ENCODE assay signal across 8 cellular contexts in the genomic region with DNA sequence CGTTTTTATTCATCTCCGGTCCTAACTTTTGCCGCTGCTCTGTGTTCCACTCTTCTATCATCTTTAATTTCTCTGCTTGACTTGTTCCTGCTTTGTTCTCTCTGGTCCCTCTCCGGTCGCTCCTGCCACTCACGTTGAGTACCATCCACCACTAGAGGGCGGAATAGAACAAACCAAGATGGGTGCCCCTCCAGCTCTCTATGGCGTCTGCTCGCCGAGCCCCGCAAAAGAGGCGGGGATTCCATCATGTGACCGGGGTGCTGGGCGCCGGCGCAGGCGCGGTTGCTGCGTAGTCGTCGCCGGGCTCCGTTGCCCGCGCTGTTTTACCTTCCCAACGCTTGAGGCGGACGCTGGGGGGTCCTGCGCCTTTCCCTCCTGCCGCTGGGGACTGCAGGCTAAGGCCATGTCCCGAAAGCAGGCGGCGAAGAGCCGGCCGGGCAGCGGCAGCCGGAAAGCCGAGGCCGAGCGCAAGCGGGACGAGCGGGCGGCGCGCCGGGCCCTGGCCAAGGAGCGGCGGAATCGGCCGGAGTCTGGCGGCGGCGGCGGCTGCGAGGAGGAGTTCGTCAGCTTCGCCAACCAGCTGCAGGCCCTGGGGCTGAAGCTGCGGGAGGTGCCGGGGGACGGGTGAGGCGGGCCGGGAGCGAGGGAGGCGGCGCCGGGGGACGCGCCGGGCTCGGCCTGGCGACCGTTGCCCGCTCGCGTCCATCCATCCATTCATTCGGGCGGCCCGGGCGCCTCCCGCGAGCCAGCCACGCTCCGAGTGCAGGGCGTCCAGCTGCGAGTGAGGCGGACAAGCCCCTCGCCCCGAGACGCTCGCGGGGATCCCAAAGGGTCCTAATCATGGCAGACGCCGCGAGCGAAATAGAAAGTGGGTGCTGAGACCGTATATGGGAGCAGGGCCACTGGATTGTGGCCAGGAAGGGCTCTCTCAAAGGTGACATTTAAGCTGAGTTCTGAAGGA. TPM values are rescaled to one million over a fixed set of nuclear protein-coding genes. Genes with fewer than 3 reads are reported as not detected.
DNase-seq lines count a peak whose midpoint lies in the region; ATAC-seq and TF ChIP-seq lines count a peak whose summit lies in the region.

A gene with protein sequence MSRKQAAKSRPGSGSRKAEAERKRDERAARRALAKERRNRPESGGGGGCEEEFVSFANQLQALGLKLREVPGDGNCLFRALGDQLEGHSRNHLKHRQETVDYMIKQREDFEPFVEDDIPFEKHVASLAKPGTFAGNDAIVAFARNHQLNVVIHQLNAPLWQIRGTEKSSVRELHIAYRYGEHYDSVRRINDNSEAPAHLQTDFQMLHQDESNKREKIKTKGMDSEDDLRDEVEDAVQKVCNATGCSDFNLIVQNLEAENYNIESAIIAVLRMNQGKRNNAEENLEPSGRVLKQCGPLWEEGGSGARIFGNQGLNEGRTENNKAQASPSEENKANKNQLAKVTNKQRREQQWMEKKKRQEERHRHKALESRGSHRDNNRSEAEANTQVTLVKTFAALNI (plus strand): TSS at position 285 of the 961 bp plus-strand sequence. CDS start 119 bp downstream, at position 404.

- H3K36me3 ChIP-seq in endocrine pancreas (ENCODE audit: control insufficient read depth, insufficient read depth, low read length), result no peaks in the 10 kb centered on the region

- DNase-seq in Calu3 (peak; percentile 92), HUDEP-2 (lab: John Stamatoyannopoulos, UW; ENCODE audit: unreplicated experiment in 76 of 76) (peak in 75 of 76 experiments; percentile 21 to 97 (median 90)), NOMO-1 treated with dmso at 0.1 percent for 144 hours (lab: John Stamatoyannopoulos, UW; ENCODE audit: unreplicated experiment) (peak; percentile 97), mesenteric fat pad (ENCODE audit: low spot score) (peak; percentile 97)
- DNase-seq in activated CD8-positive, alpha-beta memory T cell treated with anti-CD3 and anti-CD28 coated beads, Interleukin-2, amount 10 ng/mL, durations not matched to agents 7 days and 5 days, result peak; percentile 97
- DNase-seq in stimulated activated CD8-positive, alpha-beta memory T cell treated with anti-CD3 and anti-CD28 coated beads, Interleukin-15, amount 100 ng/mL, for 24 hours (ENCODE audit: low read depth), result peak; percentile 80

- H3K9me3 Mint-ChIP-seq in Calu3 (ENCODE audit: low read depth, unreplicated experiment), result no peaks in the 10 kb centered on the region
- no peaks in the 10 kb centered on the region for H3K9me3 Mint-ChIP-seq in activated CD8-positive, alpha-beta memory T cell treated with anti-CD3 and anti-CD28 coated beads, Interleukin-2, amount 10 ng/mL, durations not matched to agents 7 days and 5 days (ENCODE audit: low read depth)

- H3K4me3 Mint-ChIP-seq in Calu3 (ENCODE audit: low read depth, unreplicated experiment), result peak within 1 kb of the TSS; percentile 71
- H3K4me3 Mint-ChIP-seq in activated CD8-positive, alpha-beta memory T cell treated with anti-CD3 and anti-CD28 coated beads, Interleukin-2, amount 10 ng/mL, durations not matched to agents 7 days and 5 days, result peak within 1 kb of the TSS; percentile 79

- intact Hi-C loops in Calu3 (cut with micrococcal nuclease; ENCODE audit: unreplicated experiment), result no loop called here

- no peaks in the 10 kb centered on the region for H3K27me3 ChIP-seq in endocrine pancreas (ENCODE audit: control insufficient read depth, insufficient read depth, low read length)

- H3K36me3 Mint-ChIP-seq in Calu3 (ENCODE audit: insufficient read depth, unreplicated experiment), result peaks cover 17% of the 10 kb centered on the region
- peaks cover 3% of the 10 kb centered on the region for H3K36me3 Mint-ChIP-seq in activated CD8-positive, alpha-beta memory T cell treated with anti-CD3 and anti-CD28 coated beads, Interleukin-2, amount 10 ng/mL, durations not matched to agents 7 days and 5 days

- no TSS peak for BruUV-seq in Calu3 (replicated peaks; lab: Mats Ljungman, UMichigan)

- CTCF ChIA-PET in Calu3 (lab: Charles Lee), result interaction anchor here (0.8 to 1.0 kb wide), 6 partner anchors 10 to 167 kb away, joined by 3 to 6 read pairs (median 4); a partner anchor contains a TSS
- CTCF ChIA-PET in activated CD8-positive, alpha-beta memory T cell treated with anti-CD3 and anti-CD28 coated beads, Interleukin-2, amount 10 ng/mL, durations not matched to agents 7 days and 5 days (lab: Charles Lee), result interaction anchor here (0.8 to 2.6 kb wide), 19 partner anchors 8 to 328 kb away, joined by 3 to 12 read pairs (median 5); no protein-coding TSS in a partner anchor

- peak within 1 kb of the TSS; percentile 8 for H3K27ac Mint-ChIP-seq in Calu3 (ENCODE audit: unreplicated experiment)
- H3K27ac Mint-ChIP-seq in activated CD8-positive, alpha-beta memory T cell treated with anti-CD3 and anti-CD28 coated beads, Interleukin-2, amount 10 ng/mL, durations not matched to agents 7 days and 5 days, result peak within 1 kb of the TSS; percentile 22

- no peaks in the 10 kb centered on the region for H3K4me1 ChIP-seq in endocrine pancreas (ENCODE audit: control insufficient read depth, insufficient read depth, low read length)

- peak; percentile 73 for TF ChIP-seq CTCF in Calu3 (IDR thresholded peaks at IDR 0.05; ENCODE audit: unreplicated experiment)

- H3K9ac ChIP-seq in endocrine pancreas (ENCODE audit: control insufficient read depth, insufficient read depth, low read length), result peak within 1 kb of the TSS; percentile 94

- H3K4me1 Mint-ChIP-seq in Calu3 (ENCODE audit: low read depth, unreplicated experiment), result peaks cover 30% of the 10 kb centered on the region
- H3K4me1 Mint-ChIP-seq in activated CD8-positive, alpha-beta memory T cell treated with anti-CD3 and anti-CD28 coated beads, Interleukin-2, amount 10 ng/mL, durations not matched to agents 7 days and 5 days, result peaks cover 28% of the 10 kb centered on the region

- H3K4me3 ChIP-seq in endocrine pancreas (ENCODE audit: control insufficient read depth, insufficient read depth, low read length), result peak within 1 kb of the TSS; percentile 93

- peak; percentile 81 for ATAC-seq in GM21381 (IDR thresholded peaks at IDR 0.05; ENCODE audit: unreplicated experiment)
- ATAC-seq in activated CD8-positive, alpha-beta memory T cell treated with anti-CD3 and anti-CD28 coated beads, Interleukin-2, amount 10 ng/mL, durations not matched to agents 7 days and 5 days, result peak; percentile 96

- no peaks in the 10 kb centered on the region for H3K9me3 ChIP-seq in endocrine pancreas (ENCODE audit: control insufficient read depth, low read length)

- H3K27me3 Mint-ChIP-seq in Calu3 (ENCODE audit: unreplicated experiment), result no peaks in the 10 kb centered on the region
- peaks cover 10% of the 10 kb centered on the region for H3K27me3 Mint-ChIP-seq in activated CD8-positive, alpha-beta memory T cell treated with anti-CD3 and anti-CD28 coated beads, Interleukin-2, amount 10 ng/mL, durations not matched to agents 7 days and 5 days

RNA-seq across cellular contexts. Expression of the gene that starts here (rescaled TPM):
- total RNA-seq in Calu3 (2022) (7.4 and 14.7 TPM in 2 replicates), mesenteric fat pad (8.3 TPM)
- 1 to 10 TPM; 7.3 to 8.1 TPM for total RNA-seq in activated CD8-positive, alpha-beta memory T cell treated with anti-CD3 and anti-CD28 coated beads, Interleukin-2, amount 10 ng/mL, durations not matched to agents 7 days and 5 days

Comparison
In these comparisons a context has a peak if more than half of its experiments do, and no peak if none do; other contexts are left out.
1. Peak in every context shown above with its lines: DNase-seq, ATAC-seq and H3K4me3 ChIP-seq.